ENCODE assay signal across 8 cellular contexts in genomic region chr17:75589017-75589918, GRCh38. TPM values are rescaled to one million over a fixed set of nuclear protein-coding genes. Genes with fewer than 3 reads are reported as not detected.
DNase-seq lines count a peak whose midpoint lies in the region; ATAC-seq and TF ChIP-seq lines count a peak whose summit lies in the region.

No MANE protein-coding gene starts in this region.

- H3K36me3 Mint-ChIP-seq in activated naive CD4-positive, alpha-beta T cell treated with anti-CD3 and anti-CD28 coated beads, Interleukin-2, amount 50 U/mL, for 72 hours: no peaks in the 10 kb centered on the region
- H3K36me3 Mint-ChIP-seq in glutamatergic neuron (ENCODE audit: unreplicated experiment): peaks cover 4% of the 10 kb centered on the region

- CTCF ChIA-PET in HEK293 (lab: Yijun Ruan, JAX): interaction anchor here (0.8 to 5.1 kb wide), 11 partner anchors 10 to 159 kb away, joined by 3 to 58 read pairs (median 5); partner anchors contain the start of gene SMIM5

- H3K27ac ChIP-seq in HEK293 (ENCODE audit: extremely low read depth, low read depth, low read length): peak overlapping the region; percentile 60; the same call in 1 of the 2 replicates
- H3K27ac ChIP-seq in substantia nigra (ENCODE audit: low read depth, low read length, poor library complexity, severe bottlenecking): peak overlapping the region; percentile 86

- DNase-seq in Daoy (ENCODE audit: low read depth) (peak; percentile 94), NCI-H1048 (lab: John Stamatoyannopoulos, UW) (peak; percentile 80), glutamatergic neuron (peak; percentile 97), occipital lobe (lab: John Stamatoyannopoulos, UW) (peak; percentile 77), substantia nigra (lab: John Stamatoyannopoulos, UW) (peak; percentile 45 to 98 (median 89))
- peak; percentile 92 to 99 for DNase-seq in activated naive CD4-positive, alpha-beta T cell treated with anti-CD3 and anti-CD28 coated beads, Interleukin-2, amount 50 U/mL, for 72 hours (ENCODE audit: low spot score in 2 of 2)

- H3K27me3 Mint-ChIP-seq in glutamatergic neuron (ENCODE audit: unreplicated experiment): peaks cover 8% of the 10 kb centered on the region

- no peaks in the 10 kb centered on the region for H3K4me1 Mint-ChIP-seq in glutamatergic neuron (ENCODE audit: low read depth, unreplicated experiment)

- peak overlapping the region; percentile 48 for H3K4me3 ChIP-seq in HEK293 (ENCODE audit: low read depth, low read length)

- TF ChIP-seq CTCF in HEK293 (tag by site-specific recombination; IDR thresholded peaks at IDR 0.05): peak; percentile 58
- TF ChIP-seq CTCF in glutamatergic neuron (IDR thresholded peaks at IDR 0.05; ENCODE audit: partially characterized antibody, unreplicated experiment): peak; percentile 74

- no peaks in the 10 kb centered on the region for H3K9me3 Mint-ChIP-seq in activated naive CD4-positive, alpha-beta T cell treated with anti-CD3 and anti-CD28 coated beads, Interleukin-2, amount 50 U/mL, for 72 hours
- peaks cover 7% of the 10 kb centered on the region for H3K9me3 Mint-ChIP-seq in glutamatergic neuron (ENCODE audit: unreplicated experiment)

- peak; percentile 92 for ATAC-seq in SK-N-SH treated with all-trans-retinoic acid at 6 μM for 48 hours
- peak; percentile 88 to 91 for ATAC-seq in activated naive CD4-positive, alpha-beta T cell treated with anti-CD3 and anti-CD28 coated beads, Interleukin-2, amount 50 U/mL, for 72 hours

- H3K27ac Mint-ChIP-seq in activated naive CD4-positive, alpha-beta T cell treated with anti-CD3 and anti-CD28 coated beads, Interleukin-2, amount 50 U/mL, for 72 hours: peak overlapping the region in 1 of 2 donors; percentile 61
- no peak overlapping the region for H3K27ac Mint-ChIP-seq in glutamatergic neuron (ENCODE audit: unreplicated experiment)

- H3K4me1 ChIP-seq in HEK293 (ENCODE audit: control insufficient read depth, insufficient read depth, low read length): peaks cover 2% of the 10 kb centered on the region; the same call in 1 of the 2 replicates

- no peaks in the 10 kb centered on the region for H3K36me3 ChIP-seq in HEK293 (ENCODE audit: control insufficient read depth in 2 of 2, insufficient read depth in 1 of 2, low read length in 2 of 2)

- POLR2A ChIA-PET in HEK293 (lab: Yijun Ruan, JAX): interaction anchor here (0.6 to 2.5 kb wide), 3 partner anchors 11 to 133 kb away, joined by 3 to 9 read pairs (median 3); partner anchors contain the start of gene TMEM94

- no peaks in the 10 kb centered on the region for H3K9me3 ChIP-seq in HEK293 (ENCODE audit: control insufficient read depth, insufficient read depth, low read depth, low read length)

- peak overlapping the region; percentile 30 for H3K4me3 Mint-ChIP-seq in glutamatergic neuron (ENCODE audit: unreplicated experiment)

TF ChIP-seq in HEK293, 187 proteins besides CTCF, POLR2A, EP300 and RAD21 (continues in another document):
- TF ChIP-seq SP3 (tag by site-specific recombination; IDR thresholded peaks at IDR 0.05): peak; percentile 70
- TF ChIP-seq IKZF3 (tag by site-specific recombination; IDR thresholded peaks at IDR 0.05): peak; percentile 37
- TF ChIP-seq ZNF416 (tag by site-specific recombination; IDR thresholded peaks at IDR 0.05): no peak
- peak; percentile 61; the same call in 1 of the 2 replicates for TF ChIP-seq ZBTB7A (tag by site-specific recombination; IDR thresholded peaks at IDR 0.05; ENCODE audit: low read depth)
- TF ChIP-seq, protein P1, sequence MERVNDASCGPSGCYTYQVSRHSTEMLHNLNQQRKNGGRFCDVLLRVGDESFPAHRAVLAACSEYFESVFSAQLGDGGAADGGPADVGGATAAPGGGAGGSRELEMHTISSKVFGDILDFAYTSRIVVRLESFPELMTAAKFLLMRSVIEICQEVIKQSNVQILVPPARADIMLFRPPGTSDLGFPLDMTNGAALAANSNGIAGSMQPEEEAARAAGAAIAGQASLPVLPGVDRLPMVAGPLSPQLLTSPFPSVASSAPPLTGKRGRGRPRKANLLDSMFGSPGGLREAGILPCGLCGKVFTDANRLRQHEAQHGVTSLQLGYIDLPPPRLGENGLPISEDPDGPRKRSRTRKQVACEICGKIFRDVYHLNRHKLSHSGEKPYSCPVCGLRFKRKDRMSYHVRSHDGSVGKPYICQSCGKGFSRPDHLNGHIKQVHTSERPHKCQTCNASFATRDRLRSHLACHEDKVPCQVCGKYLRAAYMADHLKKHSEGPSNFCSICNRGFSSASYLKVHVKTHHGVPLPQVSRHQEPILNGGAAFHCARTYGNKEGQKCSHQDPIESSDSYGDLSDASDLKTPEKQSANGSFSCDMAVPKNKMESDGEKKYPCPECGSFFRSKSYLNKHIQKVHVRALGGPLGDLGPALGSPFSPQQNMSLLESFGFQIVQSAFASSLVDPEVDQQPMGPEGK (tag by site-specific recombination; IDR thresholded peaks at IDR 0.05): 0 out of 2 replicates have a peak, but pooled peaks have one; percentile 55
- TF ChIP-seq ZFHX2 (tag by site-specific recombination; conservative IDR thresholded peaks at IDR 0.05): no peak
- TF ChIP-seq ZNF624 (tag by site-specific recombination; IDR thresholded peaks at IDR 0.05): no peak
- peak; percentile 87 for TF ChIP-seq GLIS2 (tag by site-specific recombination; IDR thresholded peaks at IDR 0.05)
- no peak for TF ChIP-seq ZNF529 (tag by site-specific recombination; IDR thresholded peaks at IDR 0.05; ENCODE audit: insufficient replicate concordance)

TF ChIP-seq in SK-N-SH treated with all-trans-retinoic acid at 6 μM for 48 hours, 23 proteins besides CTCF, POLR2A, EP300 and RAD21:
- TF ChIP-seq BACH2 (CRISPR knock-in tag; IDR thresholded peaks at IDR 0.05; ENCODE audit: borderline replicate concordance) (0 out of 2 replicates have a peak, but pooled peaks have one; percentile 29), RARB (CRISPR knock-in tag; IDR thresholded peaks at IDR 0.05) (no peak)
- TF ChIP-seq, protein P2, sequence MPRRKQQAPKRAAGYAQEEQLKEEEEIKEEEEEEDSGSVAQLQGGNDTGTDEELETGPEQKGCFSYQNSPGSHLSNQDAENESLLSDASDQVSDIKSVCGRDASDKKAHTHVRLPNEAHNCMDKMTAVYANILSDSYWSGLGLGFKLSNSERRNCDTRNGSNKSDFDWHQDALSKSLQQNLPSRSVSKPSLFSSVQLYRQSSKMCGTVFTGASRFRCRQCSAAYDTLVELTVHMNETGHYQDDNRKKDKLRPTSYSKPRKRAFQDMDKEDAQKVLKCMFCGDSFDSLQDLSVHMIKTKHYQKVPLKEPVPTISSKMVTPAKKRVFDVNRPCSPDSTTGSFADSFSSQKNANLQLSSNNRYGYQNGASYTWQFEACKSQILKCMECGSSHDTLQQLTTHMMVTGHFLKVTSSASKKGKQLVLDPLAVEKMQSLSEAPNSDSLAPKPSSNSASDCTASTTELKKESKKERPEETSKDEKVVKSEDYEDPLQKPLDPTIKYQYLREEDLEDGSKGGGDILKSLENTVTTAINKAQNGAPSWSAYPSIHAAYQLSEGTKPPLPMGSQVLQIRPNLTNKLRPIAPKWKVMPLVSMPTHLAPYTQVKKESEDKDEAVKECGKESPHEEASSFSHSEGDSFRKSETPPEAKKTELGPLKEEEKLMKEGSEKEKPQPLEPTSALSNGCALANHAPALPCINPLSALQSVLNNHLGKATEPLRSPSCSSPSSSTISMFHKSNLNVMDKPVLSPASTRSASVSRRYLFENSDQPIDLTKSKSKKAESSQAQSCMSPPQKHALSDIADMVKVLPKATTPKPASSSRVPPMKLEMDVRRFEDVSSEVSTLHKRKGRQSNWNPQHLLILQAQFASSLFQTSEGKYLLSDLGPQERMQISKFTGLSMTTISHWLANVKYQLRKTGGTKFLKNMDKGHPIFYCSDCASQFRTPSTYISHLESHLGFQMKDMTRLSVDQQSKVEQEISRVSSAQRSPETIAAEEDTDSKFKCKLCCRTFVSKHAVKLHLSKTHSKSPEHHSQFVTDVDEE (CRISPR knock-in tag; IDR thresholded peaks at IDR 0.05): peak; percentile 43; the same call in 1 of the 2 replicates

RNA-seq across cellular contexts. Expression of gene MYO15B, which starts 1.7 kb away (rescaled TPM):
- 0.48 and 0.69 TPM in 2 replicates for total RNA-seq in Daoy (2014; rRNA removed; shearing (Covaris generic))
- total RNA-seq in activated naive CD4-positive, alpha-beta T cell treated with anti-CD3 and anti-CD28 coated beads, Interleukin-2, amount 50 U/mL, for 72 hours: 10 to 100 TPM; 38.4 to 45.0 TPM
- total RNA-seq in glutamatergic neuron (ENCODE audit: unreplicated experiment) (82.6 TPM), occipital lobe (15.9 TPM)

RNA-seq across cellular contexts. Expression of gene SMIM5, which starts 44.0 kb away (rescaled TPM):
- not detected in 2 replicates for total RNA-seq in Daoy (2014; rRNA removed; shearing (Covaris generic))
- total RNA-seq in activated naive CD4-positive, alpha-beta T cell treated with anti-CD3 and anti-CD28 coated beads, Interleukin-2, amount 50 U/mL, for 72 hours: under 1 TPM; 0.06 to 0.32 TPM
- 0.20 TPM for total RNA-seq in glutamatergic neuron (ENCODE audit: unreplicated experiment)
- total RNA-seq in occipital lobe: 0.47 TPM

Comparison
In these comparisons a context has a peak if more than half of its experiments do, and no peak if none do; other contexts are left out.
1. Peak in every context shown above with its lines: DNase-seq, ATAC-seq, H3K4me3 ChIP-seq and H3K27ac ChIP-seq.
2. RNA of gene MYO15B, which starts 1.7 kb away (total RNA-seq): 82.6 TPM in glutamatergic neuron (single experiment), 38.4 to 45.0 TPM in activated naive CD4-positive, alpha-beta T cell treated with anti-CD3 and anti-CD28 coated beads, Interleukin-2, amount 50 U/mL, for 72 hours and 15.9 TPM in occipital lobe (single experiment); 0.48 to 0.69 TPM in Daoy; every median in the first group is over 10 times any median in the second.